ENCODE assay signal across 9 cellular contexts in genomic region chr15:83283813-83284562, GRCh38. TPM values are rescaled to one million over a fixed set of nuclear protein-coding genes. Genes with fewer than 3 reads are reported as not detected.
A peak's percentile ranks its signal among the peaks of the same experiment; 100 is the strongest.
DNase-seq lines count a peak whose midpoint lies in the region; ATAC-seq, FAIRE-seq and TF ChIP-seq lines count a peak whose summit lies in the region.
"Had no signal": no experiment of that assay in that cellular context is flagged by ENCODE, and none has a peak within 500 bp of the region (broad histone marks: within the 10 kb centered on the region; RNA-seq: fewer than 3 reads in every experiment).

No MANE protein-coding gene starts in this region.

- H3K4me3 Mint-ChIP-seq in natural killer cell = peak overlapping the region; percentile 78

- H3K9me3 Mint-ChIP-seq in natural killer cell = no peaks in the 10 kb centered on the region

- no peak for DNase-seq in AG09309 (ENCODE audit: low read depth)
- peak; percentile 49 for DNase-seq in LHCN-M2 (ENCODE audit: low read depth)
- no peak for DNase-seq in epithelial cell of prostate (ENCODE audit: low read depth, low spot score)
- DNase-seq in natural killer cell = no peak
- no peak for DNase-seq in NCI-H345 treated with DMSO at 0.1 percent for 48 hours (lab: John Stamatoyannopoulos, UW; ENCODE audit: unreplicated experiment)
- DNase-seq in GM12891 (ENCODE audit: insufficient read length, low spot score) = no peak
- DNase-seq in germinal center (ENCODE audit: low spot score) = no peak
- DNase-seq in putamen (ENCODE audit: low spot score) = no peak

- H3K4me1 Mint-ChIP-seq in natural killer cell = peaks cover 0 to 10% of the 10 kb centered on the region in 2 donors

- H3K27ac Mint-ChIP-seq in natural killer cell = no peak overlapping the region

- ATAC-seq in natural killer cell = no peak
- ATAC-seq: K562 had no signal

- no peak for FAIRE-seq in GM12891 (lab: Jason Lieb, UNC)
- FAIRE-seq: K562 had no signal

- H3K27me3 Mint-ChIP-seq in natural killer cell (ENCODE audit: low read depth in 2 of 2) = peaks cover 54 to 83% of the 10 kb centered on the region in 2 donors

- H3K27ac ChIP-seq in epithelial cell of prostate = peak overlapping the region; percentile 98

- intact Hi-C loops in natural killer cell (cut with micrococcal nuclease) = no loop called here

- peaks cover 8% of the 10 kb centered on the region for H3K36me3 Mint-ChIP-seq in natural killer cell

- TF ChIP-seq CTCF in AG09309 (IDR thresholded peaks at IDR 0.05; ENCODE audit: control insufficient read depth, insufficient read depth, low read depth, low read length, missing control alignments) (no peak), natural killer cell (IDR thresholded peaks at IDR 0.05) (no peak)

- TF ChIP-seq POLR2A in GM12891 (IDR thresholded peaks at IDR 0.05; ENCODE audit: low read depth, low read length) = no peak

- H3K4me3 ChIP-seq in AG09309 (ENCODE audit: control insufficient read depth, low read depth, low read length) = peak overlapping the region; percentile 71
- H3K4me3 ChIP-seq: K562 had no signal

TF ChIP-seq in GM12891, 5 proteins besides CTCF, POLR2A, EP300 and RAD21:
- TF ChIP-seq SPI1 (IDR thresholded peaks at IDR 0.05; ENCODE audit: low read depth, low read length) (no peak), PAX5 (IDR thresholded peaks at IDR 0.05; ENCODE audit: insufficient read depth, low read length, severe bottlenecking) (no peak), POU2F2 (IDR thresholded peaks at IDR 0.05; ENCODE audit: low read depth, low read length) (no peak), POLR2AphosphoS5 (IDR thresholded peaks at IDR 0.05; ENCODE audit: low read depth, low read length) (no peak), TAF1 (IDR thresholded peaks at IDR 0.05; ENCODE audit: low read depth, low read length) (no peak)

RNA-seq across cellular contexts. Expression of gene BNC1, which starts 0.5 kb away (rescaled TPM):
- total RNA-seq in LHCN-M2 (2014; rRNA removed) (11.5 and 13.8 TPM in 2 replicates), natural killer cell (not detected)
- 4.7 TPM for polyA plus RNA-seq in LHCN-M2 (2012)
- polyA plus RNA-seq in GM12891 (2012; ENCODE audit: low read depth, missing spikeins) = not detected
- total RNA-seq: K562 had no signal
- polyA plus RNA-seq: K562 had no signal

Comparison
In these comparisons a context has a peak if more than half of its experiments do, and no peak if none do; other contexts are left out.
1. RNA of gene BNC1, which starts 0.5 kb away (total RNA-seq): 11.5 to 13.8 TPM in LHCN-M2; not detected in natural killer cell; every median in the first group is over 10 times any median in the second.